14 cellular contexts compared by ENCODE assay signal in the genomic region with DNA sequence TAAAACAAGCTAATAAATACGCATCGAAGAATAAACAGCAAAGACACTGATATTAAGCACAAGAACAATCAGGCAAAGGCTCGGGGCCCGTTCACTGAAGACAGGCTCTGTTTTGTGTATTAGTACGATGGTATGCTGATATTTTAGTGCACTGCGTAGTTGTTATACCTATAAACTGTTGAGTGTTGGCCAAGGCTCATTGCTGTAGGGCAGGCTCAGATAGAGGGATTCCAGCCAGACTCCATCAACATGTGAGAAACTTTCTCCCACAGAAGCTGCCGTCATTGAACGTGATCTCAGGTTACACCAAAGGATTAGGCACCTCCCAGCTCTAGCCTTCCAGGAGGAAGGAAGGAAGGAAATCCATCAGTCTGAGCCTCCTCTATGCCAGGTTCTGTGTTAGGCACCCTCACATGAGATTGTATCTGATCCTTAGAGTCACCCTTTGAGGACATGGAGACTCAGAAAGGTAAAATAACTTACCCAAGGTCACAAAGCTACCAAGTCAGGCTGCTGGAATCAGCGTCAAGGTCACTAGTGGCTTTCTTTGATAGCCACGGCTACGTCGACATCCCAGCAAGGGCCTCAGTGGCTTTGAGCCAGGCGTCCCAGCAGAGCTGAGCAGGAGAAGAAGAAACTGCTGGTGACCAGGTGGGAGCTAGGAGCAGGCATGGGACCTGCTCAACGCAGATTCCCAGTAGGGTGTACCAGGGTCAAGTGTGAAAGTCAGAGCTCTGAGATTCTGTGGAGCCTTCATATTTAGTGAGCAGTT. TPM values are rescaled to one million over a fixed set of nuclear protein-coding genes. Genes with fewer than 3 reads are reported as not detected.
A peak's percentile ranks its signal among the peaks of the same experiment; 100 is the strongest.
DNase-seq lines count a peak whose midpoint lies in the region; ATAC-seq and TF ChIP-seq lines count a peak whose summit lies in the region.
"Had no signal": no experiment of that assay in that cellular context is flagged by ENCODE, and none has a peak within 500 bp of the region (broad histone marks: within the 10 kb centered on the region; RNA-seq: fewer than 3 reads in every experiment).

No MANE protein-coding gene starts in this region.

- peaks cover 98% of the 10 kb centered on the region for H3K79me2 ChIP-seq in HCT116 (ENCODE audit: insufficient read depth, low read length)

- H3K4me1 ChIP-seq in HCT116 (ENCODE audit: control insufficient read depth in 1 of 2, insufficient read depth in 2 of 2, low read length in 2 of 2) (peaks cover 65 to 93% of the 10 kb centered on the region in 2 experiments), heart left ventricle (peaks cover 5 to 99% (median 83%) of the 10 kb centered on the region in 12 donors), psoas muscle (peaks cover 40% of the 10 kb centered on the region)

- peaks cover 13% of the 10 kb centered on the region; the same call in 1 of the 2 replicates for H4K20me1 ChIP-seq in HCT116 (ENCODE audit: insufficient read depth)

- RAD21 ChIA-PET in HCT116 (lab: Charles Lee; ENCODE audit: low non-redundant PET in 1 of 2, low total read pairs in 2 of 2, uncharacterized antibody in 2 of 2, unreplicated experiment in 2 of 2): no interaction called here

- H3K9ac ChIP-seq in HCT116 (ENCODE audit: low read length): peak overlapping the region; percentile 9; the same call in 1 of the 2 replicates

- no peak for TF ChIP-seq POLR2A in HCT116 (IDR thresholded peaks at IDR 0.05; ENCODE audit: borderline replicate concordance, extremely low read depth, insufficient read depth, insufficient read length)
- no peak for TF ChIP-seq POLR2A in heart left ventricle (IDR thresholded peaks at IDR 0.05)

- TF ChIP-seq CTCF in HCT116 (IDR thresholded peaks at IDR 0.05 in 2 of 3, conservative IDR thresholded peaks at IDR 0.05 in 1 of 3; ENCODE audit: borderline replicate concordance in 1 of 3, insufficient read depth in 1 of 3, low read depth in 2 of 3, low read length in 2 of 3): no peak
- TF ChIP-seq CTCF in heart left ventricle (IDR thresholded peaks at IDR 0.05): no peak
- no peak for TF ChIP-seq CTCF in psoas muscle (IDR thresholded peaks at IDR 0.05)

- peak overlapping the region; percentile 67 for H3K4me2 ChIP-seq in HCT116 (ENCODE audit: low read length)

- no peak overlapping the region for H3K27ac ChIP-seq in HCT116 (ENCODE audit: low read depth, low read length)
- H3K27ac ChIP-seq in heart left ventricle: peak overlapping the region in 9 of 12 donors; percentile 2 to 79 (median 44)
- H3K27ac ChIP-seq in psoas muscle: no peak overlapping the region
- H3K27ac ChIP-seq: neutrophil had no signal

- intact Hi-C loops in HCT116 (cut with micrococcal nuclease): no loop called here
- intact Hi-C loops in heart left ventricle (cut with DNase I): no loop called here
- intact Hi-C loops in psoas muscle (cut with DNase I): loop anchor here in 1 of 2 donors (5.0 kb wide), 1 partner anchor 34 kb away; no protein-coding TSS in a partner anchor
- intact Hi-C loops in posterior cingulate gyrus (cut with DNase I): no loop called here

- H2AFZ ChIP-seq in HCT116 (ENCODE audit: low read depth, low read length, poor library complexity, severe bottlenecking): no peak overlapping the region

- no TSS peak for BruUV-seq in HCT116 (replicated peaks; lab: Mats Ljungman, UMichigan)

- TF ChIP-seq RAD21 in HCT116 (IDR thresholded peaks at IDR 0.05; ENCODE audit: low read depth): no peak

- ATAC-seq in HCT116 (no peak), SK-N-SH treated with all-trans-retinoic acid at 6 μM for 48 hours (peak; percentile 12; the same call in 2 of the 3 replicates), heart left ventricle (peak; percentile 21 to 69 (median 47)), psoas muscle (peak; percentile 31 to 65 (median 50)), HG03108 (IDR thresholded peaks at IDR 0.05; ENCODE audit: unreplicated experiment) (no peak)

- DNase-seq in HCT116 (ENCODE audit: low read depth, low spot score) (no peak), heart left ventricle (peak in 1 of 5 donors; percentile 43), psoas muscle (no peak), NCI-H1694 (lab: John Stamatoyannopoulos, UW) (no peak), NCI-H2081 (lab: John Stamatoyannopoulos, UW) (no peak), posterior cingulate gyrus (no peak)
- DNase-seq: activated B cell treated with CpG ODN at 0.5 μM for 24 hours; activated effector memory CD4-positive, alpha-beta T cell treated with Interleukin-2 at 50 U/mL for 16 hours; NCI-H2171; stimulated activated CD4-positive, alpha-beta T cell treated with anti-CD3 and anti-CD28 coated beads, Interleukin-4, amount 100 ng/mL, for 1 hour had no signal

- H3K4me3 ChIP-seq in HCT116 (replicated peaks in 1 of 2; ENCODE audit: low read depth in 1 of 2, low read length in 2 of 2) (no peak overlapping the region), heart left ventricle (no peak overlapping the region), psoas muscle (no peak overlapping the region)
- H3K4me3 ChIP-seq: coronary artery had no signal

- 55 to 75% (median 68%) methylated on average over 13 to 14 of the region's 14 CpGs for WGBS in heart left ventricle, 4 donors
- WGBS in psoas muscle, 3 donors: 54 to 71% (median 56%) methylated on average over 14 of the region's 14 CpGs

- peaks cover 0 to 36% of the 10 kb centered on the region in 2 experiments; a peak in 1 of 4 replicates for H3K36me3 ChIP-seq in HCT116 (ENCODE audit: control insufficient read depth in 1 of 2, insufficient read depth in 2 of 2, low read length in 2 of 2)
- peaks cover 0 to 11% (median 0%) of the 10 kb centered on the region in 9 donors for H3K36me3 ChIP-seq in heart left ventricle
- H3K36me3 ChIP-seq in psoas muscle (ENCODE audit: insufficient read depth in 1 of 2, low read depth in 1 of 2): peaks cover 0 to 5% of the 10 kb centered on the region in 2 donors
- H3K36me3 ChIP-seq: neutrophil had no signal

- H3K27me3 ChIP-seq in HCT116 (ENCODE audit: insufficient read depth, low read length) (no peaks in the 10 kb centered on the region), heart left ventricle (no peaks in the 10 kb centered on the region), psoas muscle (ENCODE audit: insufficient read depth in 3 of 3, low read length in 2 of 3) (no peaks in the 10 kb centered on the region)

- no peaks in the 10 kb centered on the region for H3K9me2 ChIP-seq in HCT116 (ENCODE audit: insufficient read depth)

- POLR2A ChIA-PET in HCT116 (lab: Charles Lee): no interaction called here

- H3K9me3 ChIP-seq in HCT116 (ENCODE audit: control insufficient read depth in 1 of 2, insufficient read depth in 1 of 2, low read depth in 1 of 2, low read length in 2 of 2) (no peaks in the 10 kb centered on the region), heart left ventricle (no peaks in the 10 kb centered on the region), psoas muscle (no peaks in the 10 kb centered on the region)
- H3K9me3 ChIP-seq: neutrophil had no signal

- CTCF ChIA-PET in HCT116 (lab: Charles Lee): interaction anchor here (0.9 kb wide), 1 partner anchor 145 kb away, joined by 3 read pairs; no protein-coding TSS in a partner anchor

TF ChIP-seq in HCT116, 20 proteins besides CTCF, POLR2A, EP300 and RAD21:
- TF ChIP-seq TCF7L2 (IDR thresholded peaks at IDR 0.05; ENCODE audit: borderline replicate concordance, extremely low read depth, insufficient read depth, insufficient read length): peak; percentile 59
- no peak for TF ChIP-seq SRF (IDR thresholded peaks at IDR 0.05; ENCODE audit: low read depth)
- TF ChIP-seq ZNF274 (IDR thresholded peaks at IDR 0.05; ENCODE audit: low read depth, low read length): no peak
- no peak; the same call in 1 of the 2 replicates for TF ChIP-seq JUND (IDR thresholded peaks at IDR 0.05)
- TF ChIP-seq, protein P1, sequence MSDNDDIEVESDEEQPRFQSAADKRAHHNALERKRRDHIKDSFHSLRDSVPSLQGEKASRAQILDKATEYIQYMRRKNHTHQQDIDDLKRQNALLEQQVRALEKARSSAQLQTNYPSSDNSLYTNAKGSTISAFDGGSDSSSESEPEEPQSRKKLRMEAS (IDR thresholded peaks at IDR 0.05): peak; percentile 42; the same call in 1 of the 2 replicates
- no peak for TF ChIP-seq SIN3A (IDR thresholded peaks at IDR 0.05; ENCODE audit: low read depth)
- 0 out of 2 replicates have a peak, but pooled peaks have one; percentile 23 for TF ChIP-seq CBX3 (IDR thresholded peaks at IDR 0.05; ENCODE audit: low read depth)

TF ChIP-seq in SK-N-SH treated with all-trans-retinoic acid at 6 μM for 48 hours, 23 proteins besides CTCF, POLR2A, EP300 and RAD21 (continues in another document):
- TF ChIP-seq GLIS3 (CRISPR knock-in tag; IDR thresholded peaks at IDR 0.05) (no peak), ISL1 (CRISPR knock-in tag; IDR thresholded peaks at IDR 0.05) (no peak), ZNF8 (CRISPR knock-in tag; IDR thresholded peaks at IDR 0.05) (no peak), ZC3H10 (CRISPR knock-in tag; IDR thresholded peaks at IDR 0.05) (no peak), ZFP30 (CRISPR knock-in tag; IDR thresholded peaks at IDR 0.05) (no peak), OSR1 (CRISPR knock-in tag; IDR thresholded peaks at IDR 0.05) (no peak)
- TF ChIP-seq, protein P2, sequence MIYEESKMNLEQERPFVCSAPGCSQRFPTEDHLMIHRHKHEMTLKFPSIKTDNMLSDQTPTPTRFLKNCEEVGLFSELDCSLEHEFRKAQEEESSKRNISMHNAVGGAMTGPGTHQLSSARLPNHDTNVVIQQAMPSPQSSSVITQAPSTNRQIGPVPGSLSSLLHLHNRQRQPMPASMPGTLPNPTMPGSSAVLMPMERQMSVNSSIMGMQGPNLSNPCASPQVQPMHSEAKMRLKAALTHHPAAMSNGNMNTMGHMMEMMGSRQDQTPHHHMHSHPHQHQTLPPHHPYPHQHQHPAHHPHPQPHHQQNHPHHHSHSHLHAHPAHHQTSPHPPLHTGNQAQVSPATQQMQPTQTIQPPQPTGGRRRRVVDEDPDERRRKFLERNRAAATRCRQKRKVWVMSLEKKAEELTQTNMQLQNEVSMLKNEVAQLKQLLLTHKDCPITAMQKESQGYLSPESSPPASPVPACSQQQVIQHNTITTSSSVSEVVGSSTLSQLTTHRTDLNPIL (CRISPR knock-in tag; IDR thresholded peaks at IDR 0.05; ENCODE audit: low read depth): no peak

RNA-seq across cellular contexts. Expression of a gene that starts 14.8 kb away (rescaled TPM):
- total RNA-seq in HCT116 (2021; ENCODE audit: unreplicated experiment) (24.5 TPM), heart left ventricle (10 to 100 TPM in 8 of 9 donors, 1 to 10 TPM in 1; 7.5 to 25.0 (median 17.3) TPM), psoas muscle (10 to 100 TPM; 16.2 to 34.3 (median 21.1) TPM)
- 43.6 and 47.9 TPM in 2 replicates for polyA plus RNA-seq in HCT116 (2012)
- polyA plus RNA-seq in heart left ventricle (1 to 10 TPM; 6.4 to 7.4 TPM), psoas muscle (10 to 100 TPM; 15.8 to 64.1 (median 16.5) TPM)

Comparison
In these comparisons a context has a peak if more than half of its experiments do, and no peak if none do; other contexts are left out.
1. ATAC-seq: peak in SK-N-SH treated with all-trans-retinoic acid at 6 μM for 48 hours (single experiment), heart left ventricle (4 of 4) and psoas muscle (4 of 4); none in HCT116 (single experiment) and HG03108 (single experiment).
2. H3K27ac ChIP-seq: peak in heart left ventricle (9 of 12); none in HCT116 (single experiment) and psoas muscle (single experiment).